In the genomic region with DNA sequence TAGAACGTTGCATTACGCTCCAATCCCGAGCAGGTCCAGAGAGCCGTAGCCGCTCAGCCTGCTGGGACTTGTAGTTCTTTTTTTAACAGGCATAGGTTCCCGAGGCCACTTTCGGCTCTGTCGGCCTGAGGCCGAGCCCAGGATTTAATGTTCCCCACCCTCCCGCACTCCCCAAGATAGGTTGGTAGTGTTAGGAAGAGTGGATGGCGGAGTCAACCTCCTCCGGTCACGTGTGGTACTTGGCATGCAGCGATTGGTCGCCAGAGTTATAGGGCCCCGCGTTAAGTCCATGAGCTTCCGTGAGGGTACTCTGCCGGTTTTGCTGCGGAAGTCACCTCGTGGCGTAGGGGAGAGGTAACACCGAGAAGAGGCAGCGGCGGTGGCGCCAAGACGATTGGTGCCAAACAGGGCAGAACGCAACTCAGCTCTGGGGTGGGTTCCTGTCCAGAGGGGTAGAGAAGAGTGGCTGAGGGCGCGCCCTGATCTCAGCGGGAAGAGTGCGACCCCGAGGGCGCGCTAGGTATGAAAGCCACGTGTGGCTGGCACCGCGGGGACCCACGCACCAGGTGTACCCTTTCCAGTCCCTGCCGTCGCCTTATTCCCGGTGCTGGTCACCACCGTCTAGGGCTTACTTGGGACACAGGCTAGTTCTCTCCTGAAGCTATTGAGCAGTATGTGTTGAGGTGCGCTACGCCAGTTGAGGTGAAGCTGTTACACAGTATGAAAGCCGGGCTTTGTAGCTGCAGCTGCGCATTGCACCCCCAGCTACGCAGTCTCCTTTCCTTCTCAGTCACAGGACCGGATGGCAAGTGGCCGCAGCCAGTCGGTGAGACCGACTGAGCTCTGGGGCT, we compare ENCODE assay signal across 9 cellular contexts.
DNase-seq lines count a peak whose midpoint lies in the region; ATAC-seq and TF ChIP-seq lines count a peak whose summit lies in the region.
"Had no signal": no experiment of that assay in that cellular context is flagged by ENCODE, and none has a peak within 500 bp of the region (broad histone marks: within the 10 kb centered on the region; RNA-seq: fewer than 3 reads in every experiment).

No MANE protein-coding gene starts in this region.

- ATAC-seq in GM19043 (IDR thresholded peaks at IDR 0.05; ENCODE audit: low read depth, unreplicated experiment), result peak; percentile 62
- peak; percentile 81 for ATAC-seq in activated CD8-positive, alpha-beta T cell treated with anti-CD3 and anti-CD28 coated beads for 36 hours

- CTCF ChIA-PET in activated CD8-positive, alpha-beta T cell treated with anti-CD3 and anti-CD28 coated beads for 36 hours (lab: Charles Lee), result no interaction called here

- H3K27me3 ChIP-seq in left ventricle myocardium inferior (ENCODE audit: low read depth) (no peaks in the 10 kb centered on the region), Karpas-422 (ENCODE audit: low read length) (no peaks in the 10 kb centered on the region)
- H3K27me3 ChIP-seq: Peyer's patch had no signal

- intact Hi-C loops in activated CD8-positive, alpha-beta T cell treated with anti-CD3 and anti-CD28 coated beads for 36 hours (cut with micrococcal nuclease), result no loop called here
- intact Hi-C loops in left ventricle myocardium inferior (cut with micrococcal nuclease), result no loop called here

- H3K9ac ChIP-seq in Karpas-422 (ENCODE audit: low read length), result no peak overlapping the region

- no peaks in the 10 kb centered on the region for H3K79me2 ChIP-seq in Karpas-422 (ENCODE audit: low read length)

- no peak for TF ChIP-seq CTCF in activated CD8-positive, alpha-beta T cell treated with anti-CD3 and anti-CD28 coated beads for 36 hours (IDR thresholded peaks at IDR 0.05)
- TF ChIP-seq CTCF in left ventricle myocardium inferior (IDR thresholded peaks at IDR 0.05; ENCODE audit: borderline replicate concordance), result no peak
- no peak for TF ChIP-seq CTCF in coronary artery (IDR thresholded peaks at IDR 0.05)

- H4K20me1 ChIP-seq in Karpas-422 (ENCODE audit: insufficient read depth, low read depth, low read length), result no peaks in the 10 kb centered on the region

- H3K36me3 ChIP-seq in left ventricle myocardium inferior (no peaks in the 10 kb centered on the region), Karpas-422 (ENCODE audit: insufficient read depth, low read length) (no peaks in the 10 kb centered on the region)
- H3K36me3 ChIP-seq: Peyer's patch had no signal

- H3K27me3 Mint-ChIP-seq in activated CD8-positive, alpha-beta T cell treated with anti-CD3 and anti-CD28 coated beads for 36 hours, result no peaks in the 10 kb centered on the region

- no peak overlapping the region for H3K4me2 ChIP-seq in Karpas-422 (ENCODE audit: low read depth, low read length, poor library complexity, severe bottlenecking)

- DNase-seq in KG1 (lab: John Stamatoyannopoulos, UW), result peak; percentile 61
- DNase-seq in activated CD8-positive, alpha-beta T cell treated with anti-CD3 and anti-CD28 coated beads for 36 hours, result peak; percentile 90
- DNase-seq in left ventricle myocardium inferior, result peak; percentile 84
- peak; percentile 49 to 75 for DNase-seq in stimulated activated CD4-positive, alpha-beta T cell treated with anti-CD3 and anti-CD28 coated beads, Interleukin-4, amount 100 ng/mL, for 48 hours (ENCODE audit: low read depth in 2 of 2)
- no peak for DNase-seq in SW 1271 (lab: John Stamatoyannopoulos, UW)
- DNase-seq in coronary artery (ENCODE audit: low spot score), result no peak
- no peak for DNase-seq in Karpas-422

- peaks cover 14% of the 10 kb centered on the region for H3K4me1 ChIP-seq in left ventricle myocardium inferior
- no peaks in the 10 kb centered on the region for H3K4me1 ChIP-seq in Karpas-422 (ENCODE audit: low read length)
- H3K4me1 ChIP-seq: Peyer's patch had no signal

- H3K9me3 ChIP-seq in left ventricle myocardium inferior (replicated peaks) (no peaks in the 10 kb centered on the region), Karpas-422 (ENCODE audit: low read length) (no peaks in the 10 kb centered on the region)
- H3K9me3 ChIP-seq: Peyer's patch had no signal

- POLR2A ChIA-PET in activated CD8-positive, alpha-beta T cell treated with anti-CD3 and anti-CD28 coated beads for 36 hours (lab: Charles Lee), result interaction anchor here (0.6 to 1.5 kb wide), 4 partner anchors 12 to 360 kb away, joined by 3 to 4 read pairs (median 3); no protein-coding TSS in a partner anchor

- H3K4me3 ChIP-seq in left ventricle myocardium inferior (peak overlapping the region; percentile 79), coronary artery (no peak overlapping the region), Karpas-422 (ENCODE audit: low read length) (no peak overlapping the region)

- peak overlapping the region; percentile 98 for H3K27ac Mint-ChIP-seq in activated CD8-positive, alpha-beta T cell treated with anti-CD3 and anti-CD28 coated beads for 36 hours

- peaks cover 7% of the 10 kb centered on the region for H3K36me3 Mint-ChIP-seq in activated CD8-positive, alpha-beta T cell treated with anti-CD3 and anti-CD28 coated beads for 36 hours (ENCODE audit: low read depth)

- no peaks in the 10 kb centered on the region for H3K9me3 Mint-ChIP-seq in activated CD8-positive, alpha-beta T cell treated with anti-CD3 and anti-CD28 coated beads for 36 hours

- no peaks in the 10 kb centered on the region for H3K9me2 ChIP-seq in Karpas-422 (replicated peaks; ENCODE audit: insufficient read depth, low read length)

- H3K4me3 Mint-ChIP-seq in activated CD8-positive, alpha-beta T cell treated with anti-CD3 and anti-CD28 coated beads for 36 hours, result peak overlapping the region; percentile 94

- H3K4me1 Mint-ChIP-seq in activated CD8-positive, alpha-beta T cell treated with anti-CD3 and anti-CD28 coated beads for 36 hours (ENCODE audit: low read depth), result peaks cover 24% of the 10 kb centered on the region

- H3K27ac ChIP-seq in left ventricle myocardium inferior (replicated peaks), result peak overlapping the region; percentile 89
- no peak overlapping the region for H3K27ac ChIP-seq in coronary artery
- H3K27ac ChIP-seq in Karpas-422 (ENCODE audit: low read length), result no peak overlapping the region

- H2AFZ ChIP-seq in Karpas-422 (ENCODE audit: low read length), result no peak overlapping the region

Comparison
In these comparisons a context has a peak if more than half of its experiments do, and no peak if none do; other contexts are left out.
1. DNase-seq: peak in KG1 (single experiment), activated CD8-positive, alpha-beta T cell treated with anti-CD3 and anti-CD28 coated beads for 36 hours (single experiment), left ventricle myocardium inferior (single experiment) and stimulated activated CD4-positive, alpha-beta T cell treated with anti-CD3 and anti-CD28 coated beads, Interleukin-4, amount 100 ng/mL, for 48 hours (2 of 2); none in SW 1271 (0 of 2), coronary artery (single experiment) and Karpas-422 (single experiment).